ENCODE assay signal across 23 cellular contexts in the genomic region with DNA sequence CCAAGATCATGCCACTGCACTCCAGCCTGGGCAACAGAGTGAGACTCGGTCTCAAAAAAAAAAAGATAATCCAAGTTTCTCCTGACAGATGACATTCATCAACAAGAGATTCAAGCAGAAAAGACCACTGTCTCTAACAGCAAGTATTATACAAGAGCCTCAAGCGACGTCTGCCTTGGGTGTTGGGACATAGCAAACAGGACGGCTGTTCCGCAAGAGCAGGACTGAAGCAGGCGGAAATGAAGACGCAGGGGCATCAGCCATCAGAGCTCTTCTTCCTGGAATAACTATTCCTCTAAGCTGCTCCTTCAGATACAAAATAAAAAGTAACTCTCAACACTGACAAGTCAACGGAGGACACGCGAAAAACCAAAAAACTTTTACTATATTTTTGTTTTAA. TPM values are rescaled to one million over a fixed set of nuclear protein-coding genes. Genes with fewer than 3 reads are reported as not detected.
DNase-seq lines count a peak whose midpoint lies in the region; ATAC-seq, FAIRE-seq and TF ChIP-seq lines count a peak whose summit lies in the region.
"Had no signal": no experiment of that assay in that cellular context is flagged by ENCODE, and none has a peak within 500 bp of the region (broad histone marks: within the 10 kb centered on the region; RNA-seq: fewer than 3 reads in every experiment).

No MANE protein-coding gene starts in this region.

- DNase-seq in activated CD4-positive, alpha-beta T cell treated with anti-CD3 and anti-CD28 coated beads, Interleukin-2, amount 10 ng/mL, durations not matched to agents 7 days and 5 days = no peak
- no peak for DNase-seq in activated CD4-positive, alpha-beta T cell treated with anti-CD3 and anti-CD28 coated beads, Interleukin-2, amount 50 U/mL, for 1 hour
- DNase-seq in Calu3 (no peak), GM12878 (ENCODE audit: low read depth, low spot score) (no peak), spleen (no peak), DMS153 (lab: John Stamatoyannopoulos, UW) (no peak), GM10248 (ENCODE audit: extremely low spot score) (no peak), NCI-H526 (lab: John Stamatoyannopoulos, UW) (no peak)
- DNase-seq: activated CD4-positive, CD25-positive, alpha-beta regulatory T cell treated with anti-CD3 and anti-CD28 coated beads, Interleukin-2, amount 50 U/mL, for 72 hours; BE2C; EL; glutamatergic neuron; IMR-90; NCI-H1105; NCI-H2081; NCI-H345; NCI-H774; PC-3; Right ventricle myocardium superior had no signal

- TF ChIP-seq POLR2A in GM12878 (IDR thresholded peaks at IDR 0.05; ENCODE audit: low read depth, low read length) = no peak
- no peak for TF ChIP-seq POLR2A in spleen (IDR thresholded peaks at IDR 0.05)

- no peak for TF ChIP-seq RAD21 in GM12878 (IDR thresholded peaks at IDR 0.05; ENCODE audit: insufficient read depth, low read depth, low read length)

- CTCF ChIA-PET in activated CD4-positive, alpha-beta T cell treated with anti-CD3 and anti-CD28 coated beads, Interleukin-2, amount 10 ng/mL, durations not matched to agents 7 days and 5 days (lab: Charles Lee) = interaction anchor here (0.9 to 3.3 kb wide), 2 partner anchors 10 to 42 kb away, joined by 3 to 13 read pairs; no protein-coding TSS in a partner anchor
- CTCF ChIA-PET in Calu3 (lab: Charles Lee) = no interaction called here
- CTCF ChIA-PET in GM12878 (lab: Yijun Ruan, JAX) = interaction anchor here (1.2 kb wide), 1 partner anchor 9 kb away, joined by 3 read pairs; no protein-coding TSS in a partner anchor
- CTCF ChIA-PET in GM10248 (lab: Yijun Ruan, JAX) = interaction anchor here (0.7 to 1.2 kb wide), 3 partner anchors 10 to 29 kb away, joined by 3 read pairs; no protein-coding TSS in a partner anchor

- peaks cover 5 to 14% of the 10 kb centered on the region in 2 experiments for H3K36me3 ChIP-seq in GM12878 (ENCODE audit: control insufficient read depth in 2 of 2, insufficient read depth in 2 of 2, low read length in 1 of 2)
- H3K36me3 ChIP-seq in spleen = peaks cover 0 to 10% (median 0%) of the 10 kb centered on the region in 6 donors
- H3K36me3 ChIP-seq: neural progenitor cell had no signal

- peaks cover 96% of the 10 kb centered on the region for H3K79me2 ChIP-seq in GM12878 (ENCODE audit: control insufficient read depth, insufficient read depth, low read length)

- BruUV-seq in Calu3 (replicated peaks; lab: Mats Ljungman, UMichigan) (no TSS peak), GM12878 (replicated peaks; lab: Mats Ljungman, UMichigan) (no TSS peak)

- H3K4me1 ChIP-seq in GM12878 (ENCODE audit: control insufficient read depth, insufficient read depth, low read length) (peaks cover 27% of the 10 kb centered on the region), spleen (peaks cover 55 to 100% (median 96%) of the 10 kb centered on the region in 6 donors)
- H3K4me1 ChIP-seq: BE2C, neural progenitor cell had no signal

- H3K4me2 ChIP-seq in GM12878 (ENCODE audit: control insufficient read depth, insufficient read depth) = peak overlapping the region; percentile 36; the same call in 1 of the 2 replicates
- H3K4me2 ChIP-seq: neural progenitor cell had no signal

- peaks cover 18% of the 10 kb centered on the region for H3K36me3 Mint-ChIP-seq in activated CD4-positive, alpha-beta T cell treated with anti-CD3 and anti-CD28 coated beads, Interleukin-2, amount 10 ng/mL, durations not matched to agents 7 days and 5 days (ENCODE audit: low read depth)
- peaks cover 21% of the 10 kb centered on the region for H3K36me3 Mint-ChIP-seq in Calu3 (ENCODE audit: insufficient read depth, unreplicated experiment)

- no peak overlapping the region for H3K27ac ChIP-seq in GM12878 (ENCODE audit: control insufficient read depth, insufficient read depth)
- H3K27ac ChIP-seq in spleen = peak overlapping the region in 7 of 8 donors; percentile 44 to 85 (median 68)
- H3K27ac ChIP-seq: neural progenitor cell had no signal

- H3K27ac Mint-ChIP-seq in activated CD4-positive, alpha-beta T cell treated with anti-CD3 and anti-CD28 coated beads, Interleukin-2, amount 10 ng/mL, durations not matched to agents 7 days and 5 days = no peak overlapping the region
- H3K27ac Mint-ChIP-seq in Calu3 (ENCODE audit: unreplicated experiment) = peak overlapping the region; percentile 15
- H3K27ac Mint-ChIP-seq: neural progenitor cell had no signal

- no peak overlapping the region for H3K9ac ChIP-seq in GM12878 (ENCODE audit: control insufficient read depth, insufficient read depth, low read length)
- H3K9ac ChIP-seq: neural progenitor cell had no signal

- H4K20me1 ChIP-seq in GM12878 (ENCODE audit: control insufficient read depth, insufficient read depth) = peaks cover 26% of the 10 kb centered on the region; the same call in 1 of the 2 replicates

- intact Hi-C loops in Calu3 (cut with micrococcal nuclease; ENCODE audit: unreplicated experiment) = no loop called here
- intact Hi-C loops in GM12878 (cut with micrococcal nuclease; ENCODE audit: unreplicated experiment) = no loop called here
- intact Hi-C loops in spleen (cut with DNase I; ENCODE audit: low total_unique reads) = no loop called here

- peaks cover 2% of the 10 kb centered on the region for H3K9me3 Mint-ChIP-seq in activated CD4-positive, alpha-beta T cell treated with anti-CD3 and anti-CD28 coated beads, Interleukin-2, amount 10 ng/mL, durations not matched to agents 7 days and 5 days
- peaks cover 3% of the 10 kb centered on the region for H3K9me3 Mint-ChIP-seq in Calu3 (ENCODE audit: low read depth, unreplicated experiment)
- H3K9me3 Mint-ChIP-seq: brain, neural progenitor cell had no signal

- WGBS in GM12878 (ENCODE audit: insufficient coverage, insufficient replicate concordance, low lambda C conversion rate, missing lambda C conversion rate) = 97% methylated on average over 10 of the region's 10 CpGs
- 62 to 88% (median 85%) methylated on average over 10 of the region's 10 CpGs for WGBS in spleen, 5 donors

- no peak for FAIRE-seq in GM12878 (lab: Jason Lieb, UNC)
- FAIRE-seq: keratinocyte had no signal

- H3K27me3 ChIP-seq in GM12878 (replicated peaks in 1 of 2; ENCODE audit: control insufficient read depth in 2 of 2, insufficient read depth in 2 of 2, low read length in 1 of 2) (no peaks in the 10 kb centered on the region), spleen (replicated peaks in 1 of 7) (no peaks in the 10 kb centered on the region)
- H3K27me3 ChIP-seq: BE2C, neural progenitor cell had no signal

- H3K4me1 Mint-ChIP-seq in activated CD4-positive, alpha-beta T cell treated with anti-CD3 and anti-CD28 coated beads, Interleukin-2, amount 10 ng/mL, durations not matched to agents 7 days and 5 days = peaks cover 73% of the 10 kb centered on the region
- peaks cover 39% of the 10 kb centered on the region for H3K4me1 Mint-ChIP-seq in Calu3 (ENCODE audit: low read depth, unreplicated experiment)

- peak overlapping the region; percentile 49 for H3K4me3 Mint-ChIP-seq in activated CD4-positive, alpha-beta T cell treated with anti-CD3 and anti-CD28 coated beads, Interleukin-2, amount 10 ng/mL, durations not matched to agents 7 days and 5 days
- H3K4me3 Mint-ChIP-seq in Calu3 (ENCODE audit: low read depth, unreplicated experiment) = no peak overlapping the region
- H3K4me3 Mint-ChIP-seq: brain, neural progenitor cell had no signal

- TF ChIP-seq EP300 in GM12878 (IDR thresholded peaks at IDR 0.05; ENCODE audit: borderline replicate concordance in 1 of 2, control insufficient read depth in 1 of 2, low read depth in 2 of 2, low read length in 2 of 2) = no peak

- in situ Hi-C loops in GM12878 (cut with MboI) = no loop called here

- no peaks in the 10 kb centered on the region for H3K27me3 Mint-ChIP-seq in activated CD4-positive, alpha-beta T cell treated with anti-CD3 and anti-CD28 coated beads, Interleukin-2, amount 10 ng/mL, durations not matched to agents 7 days and 5 days
- no peaks in the 10 kb centered on the region for H3K27me3 Mint-ChIP-seq in Calu3 (ENCODE audit: unreplicated experiment)
- H3K27me3 Mint-ChIP-seq: brain, progenitor cell of endocrine pancreas had no signal

- POLR2A ChIA-PET in activated CD4-positive, alpha-beta T cell treated with anti-CD3 and anti-CD28 coated beads, Interleukin-2, amount 10 ng/mL, durations not matched to agents 7 days and 5 days (lab: Charles Lee) = interaction anchor here (0.7 kb wide), 1 partner anchor 49 kb away, joined by 5 read pairs; no protein-coding TSS in a partner anchor
- POLR2A ChIA-PET in GM12878 (lab: Charles Lee) (interaction anchor here (0.6 to 1.2 kb wide), 3 partner anchors 10 to 16 kb away, joined by 3 to 4 read pairs (median 3); no protein-coding TSS in a partner anchor), GM10248 (lab: Yijun Ruan, JAX) (no interaction called here)

- RAD21 ChIA-PET in GM12878 (lab: Charles Lee; ENCODE audit: unreplicated experiment) = interaction anchor here (0.9 kb wide), 1 partner anchor 49 kb away, joined by 4 read pairs; no protein-coding TSS in a partner anchor

- H3K4me3 ChIP-seq in GM12878 = no peak overlapping the region
- H3K4me3 ChIP-seq in spleen = peak overlapping the region in 1 of 8 donors; percentile 31
- H3K4me3 ChIP-seq: neural progenitor cell had no signal

- H3K9me3 ChIP-seq in GM12878 (replicated peaks; ENCODE audit: control insufficient read depth, insufficient read depth, low read length) = peaks cover under 1% of the 10 kb centered on the region; the same call in 1 of the 3 replicates
- no peaks in the 10 kb centered on the region for H3K9me3 ChIP-seq in spleen
- H3K9me3 ChIP-seq: BE2C had no signal

- TF ChIP-seq CTCF in Calu3 (IDR thresholded peaks at IDR 0.05; ENCODE audit: unreplicated experiment) = no peak
- TF ChIP-seq CTCF in GM12878 (IDR thresholded peaks at IDR 0.05 in 2 of 3, conservative IDR thresholded peaks at IDR 0.05 in 1 of 3; ENCODE audit: control insufficient read depth in 2 of 3, extremely low read depth in 1 of 3, insufficient read depth in 1 of 3, low read depth in 3 of 3, low read length in 3 of 3) = no peak
- no peak for TF ChIP-seq CTCF in spleen (IDR thresholded peaks at IDR 0.05 in 8 of 11, conservative IDR thresholded peaks at IDR 0.05 in 3 of 11)
- no peak for TF ChIP-seq CTCF in GM10248 (IDR thresholded peaks at IDR 0.05; ENCODE audit: control extremely low read depth, extremely low read depth, low read depth, missing control alignments)

- H2AFZ ChIP-seq in GM12878 (ENCODE audit: control insufficient read depth, low read depth, low read length) = no peak overlapping the region
- H2AFZ ChIP-seq: neural progenitor cell had no signal

- SMC1A ChIA-PET in GM12878 (lab: Charles Lee; ENCODE audit: uncharacterized antibody, unreplicated experiment) = interaction anchor here (1.1 to 1.5 kb wide), 2 partner anchors 10 to 53 kb away, joined by 3 to 4 read pairs; no protein-coding TSS in a partner anchor

- ATAC-seq in GM12878 = no peak
- ATAC-seq: PC-3 had no signal

RNA-seq across cellular contexts. Expression of gene ANKRD11, which starts 54.0 kb away (rescaled TPM):
- 100 to 1,000 TPM; 158 to 178 TPM for total RNA-seq in activated CD4-positive, alpha-beta T cell treated with anti-CD3 and anti-CD28 coated beads, Interleukin-2, amount 10 ng/mL, durations not matched to agents 7 days and 5 days
- total RNA-seq in Calu3 (2022) = 227 and 242 TPM in 2 replicates
- total RNA-seq in GM12878 (2013; cell fraction: nucleolus; rRNA removed) = 326 and 358 TPM in 2 replicates
- 30.3 and 34.7 TPM in 2 replicates for total RNA-seq in GM12878 (2014; rRNA removed)
- 26.2 and 26.3 TPM in 2 replicates for total RNA-seq in GM12878 (2014; rRNA removed; fragmentation: Illumina TruSeq; extraction: Trizol)
- 103 and 106 TPM in 2 replicates for total RNA-seq in GM12878 (2021)
- polyA plus RNA-seq in GM12878 (2011; ENCODE audit: low read depth) = 26.1 TPM
- 25.8 and 28.4 TPM in 2 replicates for polyA plus RNA-seq in GM12878 (2011; rRNA removed)
- polyA plus RNA-seq in GM12878 (2011; cell fraction: cytosol; rRNA removed) = 30.6 and 37.2 TPM in 2 replicates
- polyA plus RNA-seq in GM12878 (2011; cell fraction: nucleus; rRNA removed) = 127 and 191 TPM in 2 replicates
- polyA plus RNA-seq in GM12878 (2012) = 64.4 and 70.9 TPM in 2 replicates
- polyA plus RNA-seq in GM12878 (2014; fragmentation: Illumina TruSeq; extraction: Trizol) = 23.9 and 35.9 TPM in 2 replicates
- 1 to 10 TPM; 5.1 to 8.7 TPM for polyA plus RNA-seq in GM12878 (2014; fragmentation: Nextera tagmentation; extraction: Ambion mirVana)
- 80.1 and 85.5 TPM in 2 replicates for polyA plus RNA-seq in GM12878 (2014; rRNA removed)
- 10 to 100 TPM; 18.2 to 18.6 TPM for polyA plus RNA-seq in GM12878 (2016; fragmentation: Nextera tagmentation; extraction: Ambion mirVana)
- polyA minus RNA-seq in GM12878 (2011; rRNA and poly(A)+ RNA removed) = 24.9 and 46.7 TPM in 2 replicates
- polyA minus RNA-seq in GM12878 (2011; cell fraction: cytosol; rRNA and poly(A)+ RNA removed) = 22.9 and 24.1 TPM in 2 replicates
- 31.7 and 60.0 TPM in 2 replicates for polyA minus RNA-seq in GM12878 (2011; cell fraction: nucleus; rRNA and poly(A)+ RNA removed)
- total RNA-seq in spleen = 100 to 1,000 TPM; 105 to 203 (median 136) TPM
- 10 to 100 TPM; 29.0 to 60.0 (median 37.8) TPM for polyA plus RNA-seq in spleen
